In the genomic region with DNA sequence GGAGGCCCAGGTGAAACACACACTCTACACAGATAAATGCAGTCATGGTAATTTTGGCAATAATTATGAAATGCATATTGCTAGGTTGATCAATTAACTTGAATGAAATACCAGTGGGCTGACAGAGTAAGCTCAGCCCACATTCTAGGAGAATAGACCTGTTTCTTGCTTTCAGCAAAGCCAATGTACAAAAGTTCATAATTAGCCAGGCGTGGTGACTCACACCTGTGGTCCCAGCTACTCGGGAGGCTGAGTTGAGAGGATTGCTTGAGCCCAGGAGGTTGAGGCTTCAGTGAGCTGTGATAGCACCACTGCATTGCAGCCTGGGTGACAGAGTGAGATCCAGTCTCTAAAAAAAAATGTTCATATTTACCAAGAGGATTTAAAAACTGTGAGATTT, we compare ENCODE assay signal across 20 cellular contexts.
"Had no signal": no experiment of that assay in that cellular context is flagged by ENCODE, and none has a peak within 500 bp of the region (broad histone marks: within the 10 kb centered on the region; RNA-seq: fewer than 3 reads in every experiment).

No MANE protein-coding gene starts in this region.

- H3K36me3 ChIP-seq: colonic mucosa, esophagus squamous epithelium, gastrocnemius medialis, pancreas, transverse colon, uterus had no signal

- H3K4me1 ChIP-seq: colonic mucosa, gastrocnemius medialis, pancreas, psoas muscle, transverse colon, uterus had no signal

- H3K4me1 Mint-ChIP-seq: nephron progenitor cell had no signal

- FAIRE-seq: bronchial epithelial cell, islet of Langerhans, pancreas had no signal

- H3K4me3 Mint-ChIP-seq: memory B cell; nephron progenitor cell; T-helper 1 cell treated with Interleukin-12 subunit alpha and Interleukin-12 subunit beta and Interleukin-4 antibody, amounts not matched to agents 30 μg/mL and 1 μg/mL, for 36 hours; WTC11 had no signal

- H3K4me3 ChIP-seq: colonic mucosa, esophagus squamous epithelium, gastrocnemius medialis, pancreas, psoas muscle, transverse colon, uterus had no signal

- H3K27ac Mint-ChIP-seq: nephron progenitor cell, WTC11 had no signal

- ATAC-seq: gastrocnemius medialis, left cardiac atrium, psoas muscle, right cardiac atrium, WTC11 had no signal

- H3K27ac ChIP-seq: colonic mucosa, esophagus squamous epithelium, gastrocnemius medialis, pancreas, psoas muscle, transverse colon, uterus had no signal

- DNase-seq: activated naive CD8-positive, alpha-beta T cell treated with anti-CD3 and anti-CD28 coated beads, Interleukin-2, amount 10 ng/mL, durations not matched to agents 7 days and 5 days; amygdala; colonic mucosa; esophagus squamous epithelium; gastrocnemius medialis; hypothalamus; left cardiac atrium; nephron progenitor cell; pancreas; psoas muscle; right cardiac atrium; stimulated activated CD4-positive, alpha-beta T cell treated with anti-CD3 and anti-CD28 coated beads, Interleukin-4, amount 100 ng/mL, for 24 hours; T1000; transverse colon; uterus had no signal

- H3K27me3 ChIP-seq: colonic mucosa, esophagus squamous epithelium, gastrocnemius medialis, pancreas, transverse colon, uterus had no signal

- H3K27me3 Mint-ChIP-seq: activated naive CD8-positive, alpha-beta T cell treated with anti-CD3 and anti-CD28 coated beads, Interleukin-2, amount 10 ng/mL, durations not matched to agents 7 days and 5 days; memory B cell had no signal

- H3K9me3 ChIP-seq: colonic mucosa, gastrocnemius medialis, pancreas, psoas muscle, uterus had no signal

- H3K36me3 Mint-ChIP-seq: memory B cell had no signal
